9 cellular contexts compared by ENCODE assay signal in genomic region chr4:158770671-158771070, GRCh38. TPM values are rescaled to one million over a fixed set of nuclear protein-coding genes. Genes with fewer than 3 reads are reported as not detected.
A peak's percentile ranks its signal among the peaks of the same experiment; 100 is the strongest.
DNase-seq lines count a peak whose midpoint lies in the region; ATAC-seq and TF ChIP-seq lines count a peak whose summit lies in the region.
"Had no signal": no experiment of that assay in that cellular context is flagged by ENCODE, and none has a peak within 500 bp of the region (broad histone marks: within the 10 kb centered on the region; RNA-seq: fewer than 3 reads in every experiment).

No MANE protein-coding gene starts in this region.

- no peak overlapping the region for H3K27ac ChIP-seq in CD8-positive, alpha-beta memory T cell (ENCODE audit: low read depth, low read length)
- no peak overlapping the region for H3K27ac ChIP-seq in HUES48 (ENCODE audit: low read depth, low read length)
- H3K27ac ChIP-seq in dorsolateral prefrontal cortex: peak overlapping the region in 30 of 59 donors; percentile 6 to 97 (median 90)
- H3K27ac ChIP-seq in A673 (ENCODE audit: low read depth, low read length, poor library complexity, severe bottlenecking): no peak overlapping the region

- intact Hi-C loops in dorsolateral prefrontal cortex (cut with DNase I): no loop called here
- intact Hi-C loops in A673 (cut with micrococcal nuclease; ENCODE audit: unreplicated experiment): no loop called here

- POLR2A ChIA-PET in CD8-positive, alpha-beta memory T cell (lab: Charles Lee): no interaction called here
- POLR2A ChIA-PET in A673 (lab: Charles Lee; ENCODE audit: low non-redundant PET): no interaction called here

- no peaks in the 10 kb centered on the region for H3K9me3 ChIP-seq in CD8-positive, alpha-beta memory T cell (ENCODE audit: low read length)
- no peaks in the 10 kb centered on the region for H3K9me3 ChIP-seq in HUES48 (ENCODE audit: control insufficient read depth, insufficient read depth, low read length)
- no peaks in the 10 kb centered on the region for H3K9me3 ChIP-seq in neuron (ENCODE audit: low read length)
- H3K9me3 ChIP-seq in A673 (ENCODE audit: low read depth, low read length, poor library complexity, severe bottlenecking): no peaks in the 10 kb centered on the region

- H3K9me3 Mint-ChIP-seq in CD8-positive, alpha-beta memory T cell: no peaks in the 10 kb centered on the region
- H3K9me3 Mint-ChIP-seq: stimulated activated memory B cell treated with anti-CD40 and anti-IgM and Interleukin-4, amounts not matched to agents 10 μg/mL and 1 μg/mL and 100 μg/mL, for 72 hours had no signal

- H3K27me3 ChIP-seq in CD8-positive, alpha-beta memory T cell (ENCODE audit: insufficient read depth, low read length, poor library complexity, severe bottlenecking): no peaks in the 10 kb centered on the region
- H3K27me3 ChIP-seq in HUES48 (ENCODE audit: control insufficient read depth, insufficient read depth, low read length) (peaks cover 11% of the 10 kb centered on the region), dorsolateral prefrontal cortex (no peaks in the 10 kb centered on the region), neuron (ENCODE audit: insufficient read depth, low read length) (no peaks in the 10 kb centered on the region), A673 (replicated peaks; ENCODE audit: insufficient read depth, low read depth, low read length, poor library complexity) (peaks cover 7% of the 10 kb centered on the region)

- no peaks in the 10 kb centered on the region for H3K36me3 ChIP-seq in CD8-positive, alpha-beta memory T cell (ENCODE audit: insufficient read depth, low read length)
- H3K36me3 ChIP-seq in HUES48 (ENCODE audit: control insufficient read depth, insufficient read depth, low read length): no peaks in the 10 kb centered on the region
- no peaks in the 10 kb centered on the region for H3K36me3 ChIP-seq in neuron (ENCODE audit: insufficient read depth, low read length)
- no peaks in the 10 kb centered on the region for H3K36me3 ChIP-seq in A673 (ENCODE audit: insufficient read depth, low read length, poor library complexity, severe bottlenecking)

- BruUV-seq in A673 (replicated peaks; lab: Mats Ljungman, UMichigan): no TSS peak

- H3K9ac ChIP-seq in HUES48 (ENCODE audit: low read depth, low read length): no peak overlapping the region

- DNase-seq in CD8-positive, alpha-beta memory T cell: no peak
- DNase-seq in dorsolateral prefrontal cortex: no peak
- no peak for DNase-seq in A673 (ENCODE audit: low spot score)
- DNase-seq: amniotic stem cell had no signal

- no peaks in the 10 kb centered on the region for H3K27me3 Mint-ChIP-seq in CD8-positive, alpha-beta memory T cell

- CTCF ChIA-PET in CD8-positive, alpha-beta memory T cell (lab: Charles Lee): interaction anchor here (1.3 kb wide), 1 partner anchor 20 kb away, joined by 3 read pairs; no protein-coding TSS in a partner anchor
- CTCF ChIA-PET in A673 (lab: Charles Lee): no interaction called here

- no peak for TF ChIP-seq CTCF in dorsolateral prefrontal cortex (IDR thresholded peaks at IDR 0.05 in 54 of 56, conservative IDR thresholded peaks at IDR 0.05 in 2 of 56; ENCODE audit: low read depth in 1 of 56, partially characterized antibody in 56 of 56)
- no peak for TF ChIP-seq CTCF in A673 (conservative IDR thresholded peaks at IDR 0.05; ENCODE audit: low read depth, low read length)

- no peak for ATAC-seq in HG02623 (IDR thresholded peaks at IDR 0.05; ENCODE audit: unreplicated experiment)
- ATAC-seq in HG03521 (IDR thresholded peaks at IDR 0.05; ENCODE audit: unreplicated experiment): no peak
- ATAC-seq: stimulated activated memory B cell treated with anti-CD40 and anti-IgM and Interleukin-4, amounts not matched to agents 10 μg/mL and 1 μg/mL and 100 μg/mL, for 72 hours had no signal

- peaks cover 0 to 6% (median 0%) of the 10 kb centered on the region in 3 donors for H3K36me3 Mint-ChIP-seq in CD8-positive, alpha-beta memory T cell
- H3K36me3 Mint-ChIP-seq: stimulated activated memory B cell treated with anti-CD40 and anti-IgM and Interleukin-4, amounts not matched to agents 10 μg/mL and 1 μg/mL and 100 μg/mL, for 72 hours had no signal

- no peak overlapping the region for H2AFZ ChIP-seq in neuron (ENCODE audit: low read depth, low read length)

- H3K4me3 ChIP-seq in CD8-positive, alpha-beta memory T cell (ENCODE audit: low read length): no peak overlapping the region
- H3K4me3 ChIP-seq in HUES48 (ENCODE audit: low read depth, low read length) (peak overlapping the region; percentile 99; the same call in 1 of the 2 replicates), dorsolateral prefrontal cortex (peak overlapping the region in 58 of 59 donors; percentile 67 to 98 (median 90)), neuron (ENCODE audit: low read length) (peak overlapping the region; percentile 59), A673 (ENCODE audit: low read depth, low read length, poor library complexity, severe bottlenecking) (no peak overlapping the region)

- H3K27ac Mint-ChIP-seq in CD8-positive, alpha-beta memory T cell: peak overlapping the region in 6 of 8 donors; percentile 15 to 74 (median 65)
- H3K27ac Mint-ChIP-seq: stimulated activated memory B cell treated with anti-CD40 and anti-IgM and Interleukin-4, amounts not matched to agents 10 μg/mL and 1 μg/mL and 100 μg/mL, for 72 hours had no signal

- H3K4me3 Mint-ChIP-seq in CD8-positive, alpha-beta memory T cell: peak overlapping the region; percentile 30 to 98 (median 93)
- H3K4me3 Mint-ChIP-seq: stimulated activated memory B cell treated with anti-CD40 and anti-IgM and Interleukin-4, amounts not matched to agents 10 μg/mL and 1 μg/mL and 100 μg/mL, for 72 hours had no signal

- peaks cover 14% of the 10 kb centered on the region for H3K4me1 ChIP-seq in CD8-positive, alpha-beta memory T cell (ENCODE audit: insufficient read depth, low read length)
- H3K4me1 ChIP-seq in HUES48 (ENCODE audit: control insufficient read depth, insufficient read depth, low read length) (peaks cover 14% of the 10 kb centered on the region; the same call in 1 of the 2 replicates), neuron (ENCODE audit: insufficient read depth, low read length) (peaks cover 40% of the 10 kb centered on the region), A673 (ENCODE audit: insufficient read depth, low read length, poor library complexity, severe bottlenecking) (peaks cover 9% of the 10 kb centered on the region)

- peaks cover 26 to 56% (median 37%) of the 10 kb centered on the region in 3 donors for H3K4me1 Mint-ChIP-seq in CD8-positive, alpha-beta memory T cell

RNA-seq across cellular contexts. Expression of gene FNIP2, which starts 1.8 kb away (rescaled TPM):
- total RNA-seq in CD8-positive, alpha-beta memory T cell: 10 to 100 TPM; 11.7 to 13.3 TPM
- 5.1 TPM for polyA plus RNA-seq in CD8-positive, alpha-beta memory T cell
- total RNA-seq in dorsolateral prefrontal cortex: 10 to 100 TPM; 38.5 to 72.7 (median 57.8) TPM
- 16.1 and 17.6 TPM in 2 replicates for total RNA-seq in A673 (2021)

RNA-seq across cellular contexts. Expression of gene PPID, which starts 47.5 kb away (rescaled TPM):
- 10 to 100 TPM; 58.9 to 66.8 TPM for total RNA-seq in CD8-positive, alpha-beta memory T cell
- polyA plus RNA-seq in CD8-positive, alpha-beta memory T cell: 61.2 TPM
- 10 to 100 TPM; 18.4 to 71.3 (median 35.6) TPM for total RNA-seq in dorsolateral prefrontal cortex
- 79.4 and 87.6 TPM in 2 replicates for total RNA-seq in A673 (2021)

Comparison
In these comparisons a context has a peak if more than half of its experiments do, and no peak if none do; other contexts are left out.
1. H3K27ac ChIP-seq: peak in dorsolateral prefrontal cortex (30 of 59); none in CD8-positive, alpha-beta memory T cell (single experiment), HUES48 (single experiment) and A673 (single experiment).
2. H3K4me3 ChIP-seq: peak in HUES48 (single experiment), dorsolateral prefrontal cortex (58 of 59) and neuron (single experiment); none in CD8-positive, alpha-beta memory T cell (single experiment) and A673 (single experiment).